8 cellular contexts compared by ENCODE assay signal in the genomic region with DNA sequence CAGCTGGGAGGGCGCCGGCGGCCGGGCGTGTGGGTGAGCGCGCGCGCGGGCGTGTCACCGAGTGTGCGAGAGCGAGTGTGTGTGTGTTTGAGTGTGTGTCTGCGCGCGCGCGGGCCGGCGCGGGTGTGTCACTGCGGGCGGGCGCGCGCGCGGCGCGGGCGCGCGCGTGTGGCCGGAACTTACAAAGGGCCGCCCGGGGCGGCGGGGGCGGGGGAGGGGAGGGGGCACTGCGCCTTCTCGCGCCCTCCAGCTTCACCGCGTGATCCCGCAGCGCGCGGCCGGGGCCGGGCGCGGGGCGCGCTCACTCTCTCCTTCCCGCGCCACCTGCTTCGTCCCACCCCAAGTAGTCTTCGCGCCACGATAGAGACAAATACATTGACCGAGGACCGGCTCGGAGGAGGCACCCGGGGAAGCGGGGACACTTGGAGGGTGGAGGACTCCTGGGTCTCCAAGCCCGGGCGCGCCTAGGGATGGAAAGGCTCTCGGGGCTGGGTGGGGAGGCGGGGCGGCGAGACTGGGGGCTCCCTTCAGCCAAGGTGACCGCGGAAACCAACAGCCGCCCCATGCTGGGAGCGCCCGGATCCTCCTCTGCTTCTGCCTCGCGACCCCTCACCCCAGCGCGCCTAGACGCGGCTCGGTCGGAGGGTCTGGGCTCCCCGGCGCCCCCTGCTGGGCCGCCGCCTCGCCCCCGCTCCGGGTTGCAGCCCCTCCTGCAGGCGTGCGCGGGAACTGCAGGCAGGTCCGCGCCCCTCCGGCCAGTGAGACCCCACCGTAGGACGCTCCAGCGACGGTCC. TPM values are rescaled to one million over a fixed set of nuclear protein-coding genes. Genes with fewer than 3 reads are reported as not detected.
DNase-seq lines count a peak whose midpoint lies in the region; ATAC-seq and TF ChIP-seq lines count a peak whose summit lies in the region.

A gene with protein sequence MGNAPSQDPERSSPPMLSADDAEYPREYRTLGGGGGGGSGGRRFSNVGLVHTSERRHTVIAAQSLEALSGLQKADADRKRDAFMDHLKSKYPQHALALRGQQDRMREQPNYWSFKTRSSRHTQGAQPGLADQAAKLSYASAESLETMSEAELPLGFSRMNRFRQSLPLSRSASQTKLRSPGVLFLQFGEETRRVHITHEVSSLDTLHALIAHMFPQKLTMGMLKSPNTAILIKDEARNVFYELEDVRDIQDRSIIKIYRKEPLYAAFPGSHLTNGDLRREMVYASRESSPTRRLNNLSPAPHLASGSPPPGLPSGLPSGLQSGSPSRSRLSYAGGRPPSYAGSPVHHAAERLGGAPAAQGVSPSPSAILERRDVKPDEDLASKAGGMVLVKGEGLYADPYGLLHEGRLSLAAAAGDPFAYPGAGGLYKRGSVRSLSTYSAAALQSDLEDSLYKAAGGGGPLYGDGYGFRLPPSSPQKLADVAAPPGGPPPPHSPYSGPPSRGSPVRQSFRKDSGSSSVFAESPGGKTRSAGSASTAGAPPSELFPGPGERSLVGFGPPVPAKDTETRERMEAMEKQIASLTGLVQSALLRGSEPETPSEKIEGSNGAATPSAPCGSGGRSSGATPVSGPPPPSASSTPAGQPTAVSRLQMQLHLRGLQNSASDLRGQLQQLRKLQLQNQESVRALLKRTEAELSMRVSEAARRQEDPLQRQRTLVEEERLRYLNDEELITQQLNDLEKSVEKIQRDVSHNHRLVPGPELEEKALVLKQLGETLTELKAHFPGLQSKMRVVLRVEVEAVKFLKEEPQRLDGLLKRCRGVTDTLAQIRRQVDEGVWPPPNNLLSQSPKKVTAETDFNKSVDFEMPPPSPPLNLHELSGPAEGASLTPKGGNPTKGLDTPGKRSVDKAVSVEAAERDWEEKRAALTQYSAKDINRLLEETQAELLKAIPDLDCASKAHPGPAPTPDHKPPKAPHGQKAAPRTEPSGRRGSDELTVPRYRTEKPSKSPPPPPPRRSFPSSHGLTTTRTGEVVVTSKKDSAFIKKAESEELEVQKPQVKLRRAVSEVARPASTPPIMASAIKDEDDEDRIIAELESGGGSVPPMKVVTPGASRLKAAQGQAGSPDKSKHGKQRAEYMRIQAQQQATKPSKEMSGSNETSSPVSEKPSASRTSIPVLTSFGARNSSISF (minus strand): TSS at position 101 of the 794 bp plus-strand sequence. CDS start 247 bp downstream, outside the sequence.

- TF ChIP-seq CTCF in 22Rv1 (IDR thresholded peaks at IDR 0.05) (peak; percentile 99), GM13977 (IDR thresholded peaks at IDR 0.05; ENCODE audit: extremely low read depth, insufficient read depth, missing control alignments) (peak; percentile 100), epithelial cell of proximal tubule (conservative IDR thresholded peaks at IDR 0.05; ENCODE audit: low read depth, low read length) (peak; percentile 86), natural killer cell (IDR thresholded peaks at IDR 0.05) (peak; percentile 92), suprapubic skin (IDR thresholded peaks at IDR 0.05) (peak; percentile 41 to 89)

- H3K4me3 ChIP-seq in epithelial cell of proximal tubule (ENCODE audit: low read depth, low read length) (peak within 1 kb of the TSS; percentile 55), suprapubic skin (peak within 1 kb of the TSS; percentile 70)

- no peaks in the 10 kb centered on the region for H3K36me3 Mint-ChIP-seq in natural killer cell

- in situ Hi-C loops in GM13977 (cut with MboI; ENCODE audit: low pct_unique_long_range_greater_than_20kb, low sequenced_read_pairs, unreplicated experiment) = no loop called here

- H3K9me3 ChIP-seq in suprapubic skin = no peaks in the 10 kb centered on the region

- ATAC-seq in natural killer cell (peak; percentile 54 to 64 (median 62)), GM18868 (IDR thresholded peaks at IDR 0.05; ENCODE audit: unreplicated experiment) (no peak)

- H3K36me3 ChIP-seq in suprapubic skin = no peaks in the 10 kb centered on the region

- H3K27ac Mint-ChIP-seq in natural killer cell = peak within 1 kb of the TSS; percentile 31 to 33

- H3K27me3 ChIP-seq in suprapubic skin = peaks cover 64% of the 10 kb centered on the region

- peaks cover 24 to 48% of the 10 kb centered on the region in 2 donors for H3K27me3 Mint-ChIP-seq in natural killer cell (ENCODE audit: low read depth in 2 of 2)

- TF ChIP-seq EP300 in suprapubic skin (IDR thresholded peaks at IDR 0.05) = no peak

- peaks cover 50% of the 10 kb centered on the region for H3K4me1 ChIP-seq in suprapubic skin

- TF ChIP-seq POLR2A in suprapubic skin (IDR thresholded peaks at IDR 0.05) = no peak

- H3K9me3 Mint-ChIP-seq in natural killer cell = no peaks in the 10 kb centered on the region

- intact Hi-C loops in natural killer cell (cut with micrococcal nuclease) = no loop called here

- DNase-seq in GM13977 (ENCODE audit: low spot score) (peak; percentile 84), NCI-H524 (lab: John Stamatoyannopoulos, UW) (peak; percentile 68 to 80), epithelial cell of proximal tubule (ENCODE audit: low read depth) (no peak), natural killer cell (peak; percentile 51), suprapubic skin (ENCODE audit: low spot score in 2 of 2) (no peak)
- DNase-seq in activated CD8-positive, alpha-beta memory T cell treated with anti-CD3 and anti-CD28 coated beads, Interleukin-2, amount 50 U/mL, for 48 hours = peak; percentile 91

- 0% methylated on average over 14 of the region's 104 CpGs for WGBS in suprapubic skin

- peaks cover 0 to 22% of the 10 kb centered on the region in 2 donors for H3K4me1 Mint-ChIP-seq in natural killer cell

- H3K27ac ChIP-seq in 22Rv1 (peak within 1 kb of the TSS; percentile 78), suprapubic skin (peak within 1 kb of the TSS; percentile 72)

- peak within 1 kb of the TSS; percentile 86 for H3K4me3 Mint-ChIP-seq in natural killer cell

RNA-seq across cellular contexts. Expression of the gene that starts here (rescaled TPM):
- total RNA-seq in epithelial cell of proximal tubule = 0.07 and 2.1 TPM in 2 replicates
- under 1 TPM in 2 of 3 donors, not detected in 1; 0.28 to 0.50 TPM for total RNA-seq in natural killer cell
- 10 to 100 TPM; 11.0 to 36.5 (median 17.4) TPM for total RNA-seq in suprapubic skin

Comparison
In these comparisons a context has a peak if more than half of its experiments do, and no peak if none do; other contexts are left out.
1. Peak in DNase-seq and ATAC-seq in natural killer cell; RNA of the gene not detected or under 1 TPM.
2. DNase-seq: peak in GM13977 (single experiment), NCI-H524 (2 of 2) and activated CD8-positive, alpha-beta memory T cell treated with anti-CD3 and anti-CD28 coated beads, Interleukin-2, amount 50 U/mL, for 48 hours (single experiment); none in epithelial cell of proximal tubule (single experiment) and suprapubic skin (0 of 2).
3. Peak in every context shown above with its lines, with median percentiles within 50 percentile points of each other: CTCF ChIP-seq.